In the genomic region with DNA sequence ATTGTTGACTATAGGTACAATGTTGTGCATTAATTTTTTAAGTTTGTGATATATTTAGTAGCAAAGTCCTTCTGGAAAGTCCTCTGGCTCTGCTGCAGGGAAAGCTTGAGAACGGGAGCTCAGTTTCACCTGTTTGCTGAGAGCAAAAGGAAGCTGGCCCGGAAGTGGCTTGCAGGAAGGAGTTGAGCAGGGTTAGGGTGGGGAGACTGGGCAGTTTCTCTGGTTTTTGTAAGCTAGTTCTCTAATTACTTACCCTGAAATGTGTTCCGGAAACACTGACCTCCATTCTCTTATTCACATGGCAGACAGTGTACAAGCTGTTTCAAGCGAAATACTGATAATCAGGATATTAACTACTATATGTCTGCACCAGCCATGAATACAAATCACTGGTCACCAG, we compare ENCODE assay signal across 8 cellular contexts. TPM values are rescaled to one million over a fixed set of nuclear protein-coding genes. Genes with fewer than 3 reads are reported as not detected.
DNase-seq lines count a peak whose midpoint lies in the region; ATAC-seq lines count a peak whose summit lies in the region.

No MANE protein-coding gene starts in this region.

- H3K9me3 ChIP-seq in adipocyte (ENCODE audit: control insufficient read depth, low read length) (no peaks in the 10 kb centered on the region), GM23248 (ENCODE audit: low read depth) (no peaks in the 10 kb centered on the region)

- no peaks in the 10 kb centered on the region for H3K9me2 ChIP-seq in GM23248 (ENCODE audit: insufficient read depth)

- peaks cover 26% of the 10 kb centered on the region for H3F3A ChIP-seq in GM23248 (ENCODE audit: insufficient read depth)

- peak; percentile 83 for ATAC-seq in GM19372 (IDR thresholded peaks at IDR 0.05; ENCODE audit: low read depth, unreplicated experiment)
- ATAC-seq in HG03460 (IDR thresholded peaks at IDR 0.05; ENCODE audit: unreplicated experiment) = peak; percentile 85

- peak overlapping the region; percentile 68 for H3K4me3 ChIP-seq in adipocyte (ENCODE audit: low read length)
- H3K4me3 ChIP-seq in GM23248 = no peak overlapping the region

- peaks cover 82% of the 10 kb centered on the region for H3K36me3 ChIP-seq in adipocyte (ENCODE audit: control insufficient read depth, insufficient read depth, low read length, severe bottlenecking)
- H3K36me3 ChIP-seq in GM23248 (ENCODE audit: low read depth) = peaks cover 11% of the 10 kb centered on the region

- WGBS in GM23248 (ENCODE audit: low coverage in 1 of 2, low lambda C conversion rate in 2 of 2, missing lambda C conversion rate in 2 of 2), 2 experiments = 78 to 81% methylated on average over 4 of the region's 4 CpGs

- H3K79me2 ChIP-seq in GM23248 (ENCODE audit: insufficient read depth) = no peaks in the 10 kb centered on the region

- H3K4me2 ChIP-seq in GM23248 (ENCODE audit: unreplicated experiment) = no peak overlapping the region

- DNase-seq in Ammon's horn (ENCODE audit: low spot score) = peak; percentile 17
- DNase-seq in adipocyte (ENCODE audit: low read depth) = no peak
- peak; percentile 43 for DNase-seq in stimulated activated CD8-positive, alpha-beta memory T cell treated with anti-CD3 and anti-CD28 coated beads, Interleukin-4, amount 100 ng/mL, for 48 hours
- no peak for DNase-seq in ecto neural progenitor cell (ENCODE audit: low spot score)
- DNase-seq in GM19238 (ENCODE audit: insufficient read length, low spot score) = no peak
- DNase-seq in GM23248 = no peak

- no peak overlapping the region for H3K27ac ChIP-seq in GM23248

- in situ Hi-C loops in GM23248 (cut with MboI) = no loop called here

- no peaks in the 10 kb centered on the region for H4K20me1 ChIP-seq in GM23248 (ENCODE audit: insufficient read depth)

- H3K27me3 ChIP-seq in adipocyte (replicated peaks; ENCODE audit: control insufficient read depth, insufficient read depth, low read length) = no peaks in the 10 kb centered on the region
- H3K27me3 ChIP-seq in GM23248 (replicated peaks; ENCODE audit: insufficient read depth) = no peaks in the 10 kb centered on the region

- no peak overlapping the region for H2AFZ ChIP-seq in GM23248

- H3K9ac ChIP-seq in adipocyte (ENCODE audit: low read length) (peak overlapping the region; percentile 87), GM23248 (no peak overlapping the region)

- H3K4me1 ChIP-seq in adipocyte (ENCODE audit: control insufficient read depth, insufficient read depth, low read length) (peaks cover 43% of the 10 kb centered on the region), GM23248 (ENCODE audit: insufficient read depth) (peaks cover 22% of the 10 kb centered on the region)

RNA-seq across cellular contexts. Expression of a gene that starts 22.3 kb away (rescaled TPM):
- total RNA-seq in GM23248 (2014; rRNA removed; shearing (Covaris generic)) = 3.7 and 8.5 TPM in 2 replicates
- 4.8 and 4.9 TPM in 2 replicates for polyA plus RNA-seq in GM23248 (2016; fragmentation: Nextera tagmentation; extraction: Ambion mirVana)

Comparison
In these comparisons a context has a peak if more than half of its experiments do, and no peak if none do; other contexts are left out.
1. DNase-seq: peak in Ammon's horn (single experiment) and stimulated activated CD8-positive, alpha-beta memory T cell treated with anti-CD3 and anti-CD28 coated beads, Interleukin-4, amount 100 ng/mL, for 48 hours (single experiment); none in adipocyte (single experiment), ecto neural progenitor cell (single experiment), GM19238 (single experiment) and GM23248 (single experiment).